ENCODE assay signal across 14 cellular contexts in genomic region chr21:42799516-42799915, GRCh38.
DNase-seq lines count a peak whose midpoint lies in the region; ATAC-seq and TF ChIP-seq lines count a peak whose summit lies in the region.
"Had no signal": no experiment of that assay in that cellular context is flagged by ENCODE, and none has a peak within 500 bp of the region (broad histone marks: within the 10 kb centered on the region; RNA-seq: fewer than 3 reads in every experiment).

No MANE protein-coding gene starts in this region.

- H3K4me3 ChIP-seq in coronary artery (no peak overlapping the region), left ventricle myocardium inferior (no peak overlapping the region), H7 (ENCODE audit: insufficient read depth, low read depth, low read length) (no peak overlapping the region)
- H3K4me3 ChIP-seq: SK-N-MC, smooth muscle cell had no signal

- H3K36me3 ChIP-seq in left ventricle myocardium inferior (no peaks in the 10 kb centered on the region), H7 (replicated peaks; ENCODE audit: control insufficient read depth, insufficient read depth, low read length) (peaks cover 3% of the 10 kb centered on the region; the same call in 1 of the 2 replicates)

- H3K36me3 Mint-ChIP-seq in activated T-cell treated with anti-CD3 and anti-CD28 coated beads, Interleukin-2, amount 50 U/mL, for 72 hours (ENCODE audit: insufficient read depth in 2 of 2), result no peaks in the 10 kb centered on the region
- H3K36me3 Mint-ChIP-seq in stimulated activated memory B cell treated with anti-CD40 and anti-IgM and Interleukin-4, amounts not matched to agents 10 μg/mL and 1 μg/mL and 100 μg/mL, for 72 hours, result no peaks in the 10 kb centered on the region
- H3K36me3 Mint-ChIP-seq: brain had no signal

- H3K27ac ChIP-seq in coronary artery, result no peak overlapping the region
- no peak overlapping the region for H3K27ac ChIP-seq in left ventricle myocardium inferior (replicated peaks)
- H3K27ac ChIP-seq: SK-N-MC had no signal

- H3K9me3 ChIP-seq in left ventricle myocardium inferior (replicated peaks), result no peaks in the 10 kb centered on the region

- H3K4me1 Mint-ChIP-seq in activated T-cell treated with anti-CD3 and anti-CD28 coated beads, Interleukin-2, amount 50 U/mL, for 72 hours (ENCODE audit: low read depth), result peaks cover 14% of the 10 kb centered on the region
- H3K4me1 Mint-ChIP-seq in stimulated activated memory B cell treated with anti-CD40 and anti-IgM and Interleukin-4, amounts not matched to agents 10 μg/mL and 1 μg/mL and 100 μg/mL, for 72 hours, result peaks cover 8% of the 10 kb centered on the region
- H3K4me1 Mint-ChIP-seq: brain had no signal

- peak overlapping the region; percentile 0 for H3K27ac Mint-ChIP-seq in activated T-cell treated with anti-CD3 and anti-CD28 coated beads, Interleukin-2, amount 50 U/mL, for 72 hours
- H3K27ac Mint-ChIP-seq in stimulated activated memory B cell treated with anti-CD40 and anti-IgM and Interleukin-4, amounts not matched to agents 10 μg/mL and 1 μg/mL and 100 μg/mL, for 72 hours, result no peak overlapping the region
- H3K27ac Mint-ChIP-seq: activated T-helper 2 cell treated with anti-CD3 and anti-CD28 coated beads, Interferon-gamma antibody, Interleukin-2, Interleukin-4, amounts not matched to agents 10 μg/mL and 5 μg/mL and 100 μg/mL, durations not matched to agents 14 hours and 24 hours and 36 hours; brain had no signal

- DNase-seq in activated T-cell treated with anti-CD3 and anti-CD28 coated beads, Interleukin-2, amount 50 U/mL, for 72 hours, result peak; percentile 53 to 71
- DNase-seq in activated T-cell treated with anti-CD3 and anti-CD28 coated beads, Interleukin-2, amount 50 U/mL, for 1 hour, result no peak
- peak; percentile 31 for DNase-seq in coronary artery (ENCODE audit: low spot score)
- no peak for DNase-seq in left ventricle myocardium inferior
- no peak for DNase-seq in H7
- DNase-seq: DMS79, NCI-H1048 had no signal

- no peaks in the 10 kb centered on the region for H3K4me1 ChIP-seq in left ventricle myocardium inferior

- H3K27me3 Mint-ChIP-seq in activated T-cell treated with anti-CD3 and anti-CD28 coated beads, Interleukin-2, amount 50 U/mL, for 72 hours (ENCODE audit: low read depth), result peaks cover 6% of the 10 kb centered on the region
- H3K27me3 Mint-ChIP-seq in stimulated activated memory B cell treated with anti-CD40 and anti-IgM and Interleukin-4, amounts not matched to agents 10 μg/mL and 1 μg/mL and 100 μg/mL, for 72 hours, result peaks cover 15% of the 10 kb centered on the region

- H3K9me3 Mint-ChIP-seq in activated T-cell treated with anti-CD3 and anti-CD28 coated beads, Interleukin-2, amount 50 U/mL, for 72 hours, result no peaks in the 10 kb centered on the region
- H3K9me3 Mint-ChIP-seq in stimulated activated memory B cell treated with anti-CD40 and anti-IgM and Interleukin-4, amounts not matched to agents 10 μg/mL and 1 μg/mL and 100 μg/mL, for 72 hours, result no peaks in the 10 kb centered on the region
- H3K9me3 Mint-ChIP-seq: activated T-helper 2 cell treated with anti-CD3 and anti-CD28 coated beads, Interferon-gamma antibody, Interleukin-2, Interleukin-4, amounts not matched to agents 10 μg/mL and 5 μg/mL and 100 μg/mL, durations not matched to agents 14 hours and 24 hours and 36 hours had no signal

- no peak for TF ChIP-seq CTCF in coronary artery (IDR thresholded peaks at IDR 0.05)
- no peak for TF ChIP-seq CTCF in left ventricle myocardium inferior (IDR thresholded peaks at IDR 0.05; ENCODE audit: borderline replicate concordance)

- intact Hi-C loops in left ventricle myocardium inferior (cut with micrococcal nuclease), result no loop called here

- H3K27me3 ChIP-seq in left ventricle myocardium inferior (ENCODE audit: low read depth) (peaks cover 22% of the 10 kb centered on the region), H7 (ENCODE audit: control insufficient read depth, insufficient read depth, low read length) (no peaks in the 10 kb centered on the region)

- peak overlapping the region in 1 of 2 donors; percentile 0 for H3K4me3 Mint-ChIP-seq in activated T-cell treated with anti-CD3 and anti-CD28 coated beads, Interleukin-2, amount 50 U/mL, for 72 hours
- H3K4me3 Mint-ChIP-seq in stimulated activated memory B cell treated with anti-CD40 and anti-IgM and Interleukin-4, amounts not matched to agents 10 μg/mL and 1 μg/mL and 100 μg/mL, for 72 hours, result peak overlapping the region; percentile 1
- H3K4me3 Mint-ChIP-seq: brain had no signal

- peak; percentile 96 to 99 for ATAC-seq in activated T-cell treated with anti-CD3 and anti-CD28 coated beads, Interleukin-2, amount 50 U/mL, for 72 hours (replicated peaks in 1 of 2)
- ATAC-seq in HG02610 (IDR thresholded peaks at IDR 0.05; ENCODE audit: unreplicated experiment) (peak; percentile 54), HG03342 (IDR thresholded peaks at IDR 0.05; ENCODE audit: unreplicated experiment) (no peak)
- ATAC-seq in stimulated activated memory B cell treated with anti-CD40 and anti-IgM and Interleukin-4, amounts not matched to agents 10 μg/mL and 1 μg/mL and 100 μg/mL, for 72 hours, result peak; percentile 95

Comparison
In these comparisons a context has a peak if more than half of its experiments do, and no peak if none do; other contexts are left out.
1. DNase-seq: peak in activated T-cell treated with anti-CD3 and anti-CD28 coated beads, Interleukin-2, amount 50 U/mL, for 72 hours (2 of 2) and coronary artery (single experiment); none in activated T-cell treated with anti-CD3 and anti-CD28 coated beads, Interleukin-2, amount 50 U/mL, for 1 hour (single experiment), left ventricle myocardium inferior (single experiment) and H7 (single experiment).